ENCODE assay signal across 32 cellular contexts in the genomic region with DNA sequence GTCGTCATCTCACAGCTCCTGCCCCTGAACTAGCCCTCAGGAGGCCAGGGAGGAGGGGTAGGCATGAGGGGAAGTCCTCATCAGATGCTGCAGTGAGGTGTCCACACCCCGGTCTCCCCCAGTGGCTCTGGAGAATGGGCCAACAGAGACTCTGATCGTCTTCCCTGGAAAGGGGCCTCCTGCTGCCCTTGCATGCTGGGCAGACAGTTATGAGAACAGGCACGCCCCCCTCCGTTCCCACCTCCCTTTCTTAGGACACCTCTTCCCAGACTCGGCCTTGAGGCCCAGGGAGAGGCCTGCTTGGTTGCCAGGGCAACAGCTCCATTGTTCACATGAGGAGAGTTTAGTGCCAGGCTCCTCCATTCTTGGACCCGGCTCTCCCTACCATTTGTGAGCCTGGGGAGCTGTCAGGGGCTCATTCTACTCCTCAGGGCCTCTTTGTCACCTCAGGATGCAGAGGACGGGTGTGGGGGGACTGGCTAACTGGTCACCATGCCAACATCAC.
DNase-seq lines count a peak whose midpoint lies in the region; ATAC-seq and TF ChIP-seq lines count a peak whose summit lies in the region.
"Had no signal": no experiment of that assay in that cellular context is flagged by ENCODE, and none has a peak within 500 bp of the region (broad histone marks: within the 10 kb centered on the region; RNA-seq: fewer than 3 reads in every experiment).

No MANE protein-coding gene starts in this region.

- H3K27me3 ChIP-seq in endodermal cell (ENCODE audit: control insufficient read depth, insufficient read depth, low read length, poor library complexity, severe bottlenecking) = no peaks in the 10 kb centered on the region
- no peaks in the 10 kb centered on the region for H3K27me3 ChIP-seq in neural progenitor cell
- H3K27me3 ChIP-seq: brain microvascular endothelial cell, gastrocnemius medialis had no signal

- H3K4me3 Mint-ChIP-seq in endodermal cell (no peak overlapping the region), neural progenitor cell (peak overlapping the region; percentile 52)
- no peak overlapping the region for H3K4me3 Mint-ChIP-seq in activated T-cell treated with anti-CD3 and anti-CD28 coated beads, Interleukin-2, amount 50 U/mL, for 72 hours
- H3K4me3 Mint-ChIP-seq: activated CD4-positive, alpha-beta memory T cell treated with anti-CD3 and anti-CD28 coated beads, Interleukin-2, amount 10 ng/mL, durations not matched to agents 7 days and 5 days; activated naive CD4-positive, alpha-beta T cell treated with anti-CD3 and anti-CD28 coated beads, Interleukin-2, amount 10 ng/mL, durations not matched to agents 7 days and 5 days; nephron had no signal

- no peak overlapping the region for H3K9ac ChIP-seq in endodermal cell (ENCODE audit: extremely low read depth, low read length, poor library complexity, severe bottlenecking)
- no peak overlapping the region for H3K9ac ChIP-seq in neural progenitor cell

- H3K4me1 ChIP-seq in endodermal cell (ENCODE audit: control insufficient read depth, insufficient read depth, low read length) = no peaks in the 10 kb centered on the region
- peaks cover 12% of the 10 kb centered on the region for H3K4me1 ChIP-seq in neural progenitor cell
- H3K4me1 ChIP-seq: Caco-2, gastrocnemius medialis, suprapubic skin, upper lobe of right lung had no signal

- intact Hi-C loops in left ventricle myocardium superior (cut with micrococcal nuclease) = no loop called here

- DNase-seq in DMS 273 (lab: John Stamatoyannopoulos, UW; ENCODE audit: unreplicated experiment) = peak; percentile 9
- DNase-seq in DMS 273 treated with DMSO at 0.1 percent for 48 hours (lab: John Stamatoyannopoulos, UW) = no peak
- peak; percentile 69 for DNase-seq in NCI-H2227 (lab: John Stamatoyannopoulos, UW; ENCODE audit: unreplicated experiment)
- DNase-seq in endodermal cell = no peak
- peak; percentile 83 for DNase-seq in neural progenitor cell (ENCODE audit: low spot score)
- no peak for DNase-seq in activated T-cell treated with anti-CD3 and anti-CD28 coated beads, Interleukin-2, amount 50 U/mL, for 72 hours
- no peak for DNase-seq in left ventricle myocardium superior
- DNase-seq: activated CD4-positive, alpha-beta memory T cell treated with anti-CD3 and anti-CD28 coated beads, Interleukin-2, amount 10 ng/mL, durations not matched to agents 7 days and 5 days; activated CD4-positive, alpha-beta T cell treated with anti-CD3 and anti-CD28 coated beads for 1 hour; activated CD8-positive, alpha-beta memory T cell treated with anti-CD3 and anti-CD28 coated beads, Interleukin-2, amount 50 U/mL, for 48 hours; activated naive CD4-positive, alpha-beta T cell treated with anti-CD3 and anti-CD28 coated beads, Interleukin-2, amount 10 ng/mL, durations not matched to agents 7 days and 5 days; brain microvascular endothelial cell; Caco-2; cerebellar nuclear complex; dermis blood vessel endothelial cell; DND-41; gastrocnemius medialis; GOT3; KBM-7; NCI-H1105; NCI-H2081; PC-3; right cardiac atrium; stimulated activated CD4-positive, alpha-beta T cell treated with anti-CD3 and anti-CD28 coated beads, Interleukin-1b, Interleukin-23, amount 100 ng/mL, for 48 hours; stimulated activated naive CD4-positive, alpha-beta T cell treated with Interleukin-2 at 50 U/mL for 16 hours; upper lobe of right lung had no signal

- H2AFZ ChIP-seq in neural progenitor cell (replicated peaks) = peak overlapping the region; percentile 79

- ATAC-seq in activated T-cell treated with anti-CD3 and anti-CD28 coated beads, Interleukin-2, amount 50 U/mL, for 72 hours (replicated peaks in 1 of 2) = no peak
- ATAC-seq in GM19035 (IDR thresholded peaks at IDR 0.05; ENCODE audit: unreplicated experiment) = no peak
- ATAC-seq in left ventricle myocardium superior = no peak
- ATAC-seq: gastrocnemius medialis, PC-3, right cardiac atrium, upper lobe of right lung had no signal

- H3K27ac Mint-ChIP-seq in endodermal cell (no peak overlapping the region), neural progenitor cell (peak overlapping the region; percentile 95)
- no peak overlapping the region for H3K27ac Mint-ChIP-seq in activated T-cell treated with anti-CD3 and anti-CD28 coated beads, Interleukin-2, amount 50 U/mL, for 72 hours
- H3K27ac Mint-ChIP-seq: activated CD4-positive, alpha-beta memory T cell treated with anti-CD3 and anti-CD28 coated beads, Interleukin-2, amount 10 ng/mL, durations not matched to agents 7 days and 5 days; activated naive CD4-positive, alpha-beta T cell treated with anti-CD3 and anti-CD28 coated beads, Interleukin-2, amount 10 ng/mL, durations not matched to agents 7 days and 5 days; nephron had no signal

- WGBS in endodermal cell (ENCODE audit: insufficient coverage in 1 of 2, insufficient read length in 1 of 2), 2 experiments = 32 to 67% methylated on average over 5 to 8 of the region's 8 CpGs

- H3K79me2 ChIP-seq in neural progenitor cell (ENCODE audit: low read depth) = no peaks in the 10 kb centered on the region

- H3K27me3 Mint-ChIP-seq in endodermal cell (ENCODE audit: insufficient read depth) (peaks cover 37% of the 10 kb centered on the region), neural progenitor cell (ENCODE audit: insufficient read depth, low read depth) (peaks cover 13% of the 10 kb centered on the region)
- peaks cover 26% of the 10 kb centered on the region for H3K27me3 Mint-ChIP-seq in activated T-cell treated with anti-CD3 and anti-CD28 coated beads, Interleukin-2, amount 50 U/mL, for 72 hours (ENCODE audit: low read depth)

- H3K9me3 Mint-ChIP-seq in endodermal cell = peaks cover 3% of the 10 kb centered on the region
- H3K9me3 Mint-ChIP-seq in neural progenitor cell = peaks cover 16% of the 10 kb centered on the region
- peaks cover 10 to 13% of the 10 kb centered on the region in 2 donors for H3K9me3 Mint-ChIP-seq in activated T-cell treated with anti-CD3 and anti-CD28 coated beads, Interleukin-2, amount 50 U/mL, for 72 hours

- no peaks in the 10 kb centered on the region for H3F3A ChIP-seq in neural progenitor cell (ENCODE audit: low read depth)

- H3K36me3 ChIP-seq in endodermal cell (ENCODE audit: control insufficient read depth, insufficient read depth, low read length) = no peaks in the 10 kb centered on the region
- H3K36me3 ChIP-seq in neural progenitor cell = no peaks in the 10 kb centered on the region
- H3K36me3 ChIP-seq: brain microvascular endothelial cell, gastrocnemius medialis, suprapubic skin, upper lobe of right lung had no signal

- no peaks in the 10 kb centered on the region for H4K20me1 ChIP-seq in neural progenitor cell (ENCODE audit: low read depth)

- H3K27ac ChIP-seq in endodermal cell (ENCODE audit: low read depth, low read length) = peak overlapping the region; percentile 90
- H3K27ac ChIP-seq in neural progenitor cell = no peak overlapping the region
- H3K27ac ChIP-seq: 22Rv1, brain microvascular endothelial cell, C4-2B, gastrocnemius medialis, suprapubic skin, upper lobe of right lung had no signal

- TF ChIP-seq CTCF in endodermal cell (conservative IDR thresholded peaks at IDR 0.05) (no peak), neural progenitor cell (IDR thresholded peaks at IDR 0.05) (no peak)

- no peak overlapping the region for H3K4me3 ChIP-seq in endodermal cell (ENCODE audit: low read length)
- H3K4me3 ChIP-seq in neural progenitor cell = no peak overlapping the region
- H3K4me3 ChIP-seq: gastrocnemius medialis, smooth muscle cell, suprapubic skin, upper lobe of right lung had no signal

- H3K9me3 ChIP-seq in endodermal cell (ENCODE audit: control insufficient read depth, low read length) (peaks cover 4% of the 10 kb centered on the region), neural progenitor cell (ENCODE audit: low read depth) (no peaks in the 10 kb centered on the region)
- H3K9me3 ChIP-seq: Caco-2, gastrocnemius medialis, suprapubic skin, upper lobe of right lung had no signal

- H3K4me1 Mint-ChIP-seq in endodermal cell (peaks cover 2% of the 10 kb centered on the region), neural progenitor cell (peaks cover 42% of the 10 kb centered on the region)
- H3K4me1 Mint-ChIP-seq in activated T-cell treated with anti-CD3 and anti-CD28 coated beads, Interleukin-2, amount 50 U/mL, for 72 hours (ENCODE audit: low read depth) = no peaks in the 10 kb centered on the region
- H3K4me1 Mint-ChIP-seq: activated CD4-positive, alpha-beta memory T cell treated with anti-CD3 and anti-CD28 coated beads, Interleukin-2, amount 10 ng/mL, durations not matched to agents 7 days and 5 days; activated naive CD4-positive, alpha-beta T cell treated with anti-CD3 and anti-CD28 coated beads, Interleukin-2, amount 10 ng/mL, durations not matched to agents 7 days and 5 days; nephron had no signal

- H3K4me2 ChIP-seq in neural progenitor cell = peak overlapping the region; percentile 48
- H3K4me2 ChIP-seq: smooth muscle cell had no signal

- H3K36me3 Mint-ChIP-seq in endodermal cell (ENCODE audit: low read depth) (no peaks in the 10 kb centered on the region), neural progenitor cell (peaks cover 3% of the 10 kb centered on the region)
- peaks cover 7 to 12% of the 10 kb centered on the region in 2 donors for H3K36me3 Mint-ChIP-seq in activated T-cell treated with anti-CD3 and anti-CD28 coated beads, Interleukin-2, amount 50 U/mL, for 72 hours (ENCODE audit: insufficient read depth in 2 of 2)
- H3K36me3 Mint-ChIP-seq: activated naive CD4-positive, alpha-beta T cell treated with anti-CD3 and anti-CD28 coated beads, Interleukin-2, amount 10 ng/mL, durations not matched to agents 7 days and 5 days had no signal

Comparison
In these comparisons a context has a peak if more than half of its experiments do, and no peak if none do; other contexts are left out.
1. DNase-seq: peak in DMS 273 (single experiment), NCI-H2227 (single experiment) and neural progenitor cell (single experiment); none in DMS 273 treated with DMSO at 0.1 percent for 48 hours (single experiment), endodermal cell (single experiment), activated T-cell treated with anti-CD3 and anti-CD28 coated beads, Interleukin-2, amount 50 U/mL, for 72 hours (0 of 2) and left ventricle myocardium superior (single experiment).